In genomic region chr7:38908759-38909335, GRCh38 we compare ENCODE assay signal across 8 cellular contexts. TPM values are rescaled to one million over a fixed set of nuclear protein-coding genes. Genes with fewer than 3 reads are reported as not detected.
DNase-seq lines count a peak whose midpoint lies in the region; ATAC-seq and TF ChIP-seq lines count a peak whose summit lies in the region.

Gene VPS41, minus strand, starts transcription at chr7:38909191. Its CDS starts 17 bp downstream, at chr7:38909174.

- peak within 1 kb of the TSS; percentile 71 for H3K9ac ChIP-seq in ES-I3 (ENCODE audit: low read depth, low read length)

- 0 to 1% methylated on average over 10 to 15 of the region's 20 CpGs for WGBS in gastroesophageal sphincter (ENCODE audit: low coverage in 1 of 2), 2 donors

- H3K4me1 ChIP-seq in ES-I3 (ENCODE audit: insufficient read depth, low read length) (no peaks in the 10 kb centered on the region; the same call in 1 of the 2 replicates), SJSA1 (replicated peaks) (peaks cover 4% of the 10 kb centered on the region; the same call in 1 of the 2 replicates), gastroesophageal sphincter (peaks cover 0 to 9% (median 3%) of the 10 kb centered on the region in 3 donors)

- H3K27ac ChIP-seq in SJSA1 (no peak within 1 kb of the TSS), gastroesophageal sphincter (peak within 1 kb of the TSS in 2 of 4 donors; percentile 50 to 74), substantia nigra (ENCODE audit: low read depth, low read length, poor library complexity, severe bottlenecking) (peak within 1 kb of the TSS; percentile 17)

- H3K9me3 ChIP-seq in ES-I3 (ENCODE audit: control insufficient read depth, insufficient read depth, low read length) = no peaks in the 10 kb centered on the region
- H3K9me3 ChIP-seq in SJSA1 (replicated peaks) = no peaks in the 10 kb centered on the region
- no peaks in the 10 kb centered on the region for H3K9me3 ChIP-seq in gastroesophageal sphincter

- peak within 1 kb of the TSS; percentile 57 for H3K4me3 ChIP-seq in SJSA1
- peak within 1 kb of the TSS; percentile 67 to 84 for H3K4me3 ChIP-seq in gastroesophageal sphincter

- ATAC-seq in gastroesophageal sphincter = peak; percentile 92

- TF ChIP-seq EP300 in gastroesophageal sphincter (IDR thresholded peaks at IDR 0.05) = no peak

- no peak for TF ChIP-seq POLR2A in gastroesophageal sphincter (IDR thresholded peaks at IDR 0.05)

- peak in 1 of 4 experiments; percentile 12 for TF ChIP-seq CTCF in gastroesophageal sphincter (IDR thresholded peaks at IDR 0.05)

- peak; percentile 21 for DNase-seq in GOT3 (lab: John Stamatoyannopoulos, UW)
- peak; percentile 71 for DNase-seq in LHCN-M2 (ENCODE audit: low read depth)
- DNase-seq in SJSA1 (ENCODE audit: low read depth in 1 of 2, low spot score in 2 of 2) = peak; percentile 53 to 59
- DNase-seq in activated naive CD4-positive, alpha-beta T cell (lab: John Stamatoyannopoulos, UW) = peak; percentile 24 to 65 (median 45)
- peak; percentile 32 for DNase-seq in non-pigmented ciliary epithelial cell (ENCODE audit: low read depth)
- DNase-seq in substantia nigra (lab: John Stamatoyannopoulos, UW) = peak; percentile 15 to 84 (median 64)

- no peaks in the 10 kb centered on the region for H3K36me3 ChIP-seq in ES-I3 (ENCODE audit: insufficient read depth, low read length)
- no peaks in the 10 kb centered on the region for H3K36me3 ChIP-seq in SJSA1
- no peaks in the 10 kb centered on the region for H3K36me3 ChIP-seq in gastroesophageal sphincter

- H3K27me3 ChIP-seq in SJSA1 (replicated peaks) (no peaks in the 10 kb centered on the region), gastroesophageal sphincter (no peaks in the 10 kb centered on the region)

RNA-seq across cellular contexts. Expression of gene VPS41, which starts in this region (rescaled TPM):
- total RNA-seq in LHCN-M2 (2014; rRNA removed) (43.0 and 52.4 TPM in 2 replicates), gastroesophageal sphincter (10 to 100 TPM; 33.7 to 71.8 (median 44.3) TPM)
- polyA plus RNA-seq in LHCN-M2 (2012) = 26.2 TPM
- 36.0 and 96.4 TPM in 2 replicates for total RNA-seq in SJSA1 (2014; rRNA removed; shearing (Covaris generic))

Comparison
In these comparisons a context has a peak if more than half of its experiments do, and no peak if none do; other contexts are left out.
1. DNase-seq: peak in every context shown above with its lines; median percentile 71 in LHCN-M2; 64 in substantia nigra; 56 in SJSA1; 45 in activated naive CD4-positive, alpha-beta T cell; 32 in non-pigmented ciliary epithelial cell; 21 in GOT3.